8 cellular contexts compared by ENCODE assay signal in genomic region chr18:56789004-56789888, GRCh38.
DNase-seq lines count a peak whose midpoint lies in the region; ATAC-seq and TF ChIP-seq lines count a peak whose summit lies in the region.

No MANE protein-coding gene starts in this region.

- no peak overlapping the region for H2AFZ ChIP-seq in smooth muscle cell (ENCODE audit: low read depth)

- H3K27ac ChIP-seq in Panc1 (ENCODE audit: low read length) (no peak overlapping the region), smooth muscle cell (ENCODE audit: low read depth) (no peak overlapping the region), tibial nerve (peak overlapping the region in 1 of 4 donors; percentile 26)

- CTCF ChIA-PET in Panc1 (lab: Charles Lee) = no interaction called here

- no peaks in the 10 kb centered on the region for H3K79me2 ChIP-seq in smooth muscle cell (ENCODE audit: low read depth)

- intact Hi-C loops in Panc1 (cut with micrococcal nuclease; ENCODE audit: unreplicated experiment) = no loop called here

- H3K4me2 ChIP-seq in smooth muscle cell = no peak overlapping the region

- in situ Hi-C loops in Panc1 (cut with HindIII; ENCODE audit: low pct_unique_long_range_greater_than_20kb, low sequenced_read_pairs) = no loop called here

- DNase-seq in COLO829 (ENCODE audit: low spot score) (peak; percentile 7), Panc1 (ENCODE audit: low read depth, low spot score) (peak; percentile 13), fibroblast of mammary gland (ENCODE audit: low read depth) (peak; percentile 35), smooth muscle cell (lab: John Stamatoyannopoulos, UW; ENCODE audit: unreplicated experiment) (no peak), NCI-H2081 (lab: John Stamatoyannopoulos, UW) (no peak), tibial nerve (ENCODE audit: low spot score in 2 of 2) (no peak)

- TF ChIP-seq EP300 in tibial nerve (IDR thresholded peaks at IDR 0.05) = no peak

- H3K4me1 ChIP-seq in Panc1 (ENCODE audit: control insufficient read depth, insufficient read depth, low read length) (no peaks in the 10 kb centered on the region), smooth muscle cell (ENCODE audit: low read depth) (no peaks in the 10 kb centered on the region), tibial nerve (no peaks in the 10 kb centered on the region)

- ATAC-seq in GM19468 (IDR thresholded peaks at IDR 0.05; ENCODE audit: extremely low read depth, unreplicated experiment) = peak; percentile 85
- ATAC-seq in Panc1 = no peak
- no peak for ATAC-seq in GM21381 (IDR thresholded peaks at IDR 0.05; ENCODE audit: unreplicated experiment)

- no peaks in the 10 kb centered on the region for H3K27me3 ChIP-seq in Panc1 (ENCODE audit: control insufficient read depth, insufficient read depth, low read length)
- H3K27me3 ChIP-seq in smooth muscle cell (ENCODE audit: low read depth) = no peaks in the 10 kb centered on the region
- no peaks in the 10 kb centered on the region for H3K27me3 ChIP-seq in tibial nerve

- no peaks in the 10 kb centered on the region for H3K9me3 ChIP-seq in Panc1 (ENCODE audit: control insufficient read depth, insufficient read depth, low read depth, low read length)
- H3K9me3 ChIP-seq in smooth muscle cell (replicated peaks; ENCODE audit: low read depth) = no peaks in the 10 kb centered on the region
- H3K9me3 ChIP-seq in tibial nerve = no peaks in the 10 kb centered on the region

- no peaks in the 10 kb centered on the region for H3F3A ChIP-seq in smooth muscle cell (ENCODE audit: low read depth)

- H3K4me3 ChIP-seq in Panc1 (ENCODE audit: low read depth in 2 of 2, low read length in 2 of 2) (no peak overlapping the region), fibroblast of mammary gland (ENCODE audit: control insufficient read depth, low read depth, low read length) (no peak overlapping the region), smooth muscle cell (no peak overlapping the region), tibial nerve (no peak overlapping the region)

- BruUV-seq in Panc1 (replicated peaks; lab: Mats Ljungman, UMichigan) = no TSS peak

- POLR2A ChIA-PET in Panc1 (lab: Charles Lee) = no interaction called here

- peak; percentile 61 for TF ChIP-seq CTCF in Panc1 (IDR thresholded peaks at IDR 0.05)
- TF ChIP-seq CTCF in fibroblast of mammary gland (conservative IDR thresholded peaks at IDR 0.05; ENCODE audit: control insufficient read depth, insufficient read depth, low read depth, low read length) = peak; percentile 62
- peak; percentile 60 for TF ChIP-seq CTCF in smooth muscle cell (IDR thresholded peaks at IDR 0.05; ENCODE audit: borderline replicate concordance, insufficient read depth, poor library complexity, severe bottlenecking)
- TF ChIP-seq CTCF in tibial nerve (IDR thresholded peaks at IDR 0.05) = no peak

- 72% methylated on average over 9 of the region's 9 CpGs for WGBS in smooth muscle cell (ENCODE audit: low lambda C conversion rate)
- WGBS in tibial nerve, 2 donors = 87% methylated on average over 9 of the region's 9 CpGs

- no peaks in the 10 kb centered on the region for H3K36me3 ChIP-seq in Panc1 (ENCODE audit: control insufficient read depth, insufficient read depth, low read length)
- H3K36me3 ChIP-seq in smooth muscle cell (ENCODE audit: low read depth) = no peaks in the 10 kb centered on the region
- peaks cover 0 to 21% (median 3%) of the 10 kb centered on the region in 3 donors for H3K36me3 ChIP-seq in tibial nerve

- H3K9ac ChIP-seq in smooth muscle cell (ENCODE audit: low read depth) = no peak overlapping the region

- no peak for TF ChIP-seq POLR2A in tibial nerve (IDR thresholded peaks at IDR 0.05)

- no peaks in the 10 kb centered on the region for H4K20me1 ChIP-seq in smooth muscle cell (ENCODE audit: low read depth)

Comparison
In these comparisons a context has a peak if more than half of its experiments do, and no peak if none do; other contexts are left out.
1. DNase-seq: peak in COLO829 (single experiment), Panc1 (single experiment) and fibroblast of mammary gland (single experiment); none in smooth muscle cell (single experiment), NCI-H2081 (0 of 2) and tibial nerve (0 of 2).
2. CTCF ChIP-seq: peak in Panc1 (single experiment), fibroblast of mammary gland (single experiment) and smooth muscle cell (single experiment); none in tibial nerve (0 of 5).